8 cellular contexts compared by ENCODE assay signal in genomic region chr11:14499178-14499559, GRCh38. TPM values are rescaled to one million over a fixed set of nuclear protein-coding genes. Genes with fewer than 3 reads are reported as not detected.
A peak's percentile ranks its signal among the peaks of the same experiment; 100 is the strongest.
DNase-seq lines count a peak whose midpoint lies in the region; ATAC-seq and TF ChIP-seq lines count a peak whose summit lies in the region.

No MANE protein-coding gene starts in this region.

- ATAC-seq in GM19043 (IDR thresholded peaks at IDR 0.05; ENCODE audit: low read depth, unreplicated experiment) (peak; percentile 7), HG03565 (IDR thresholded peaks at IDR 0.05; ENCODE audit: unreplicated experiment) (peak; percentile 2)

- no peak overlapping the region for H2AFZ ChIP-seq in ACC112 (ENCODE audit: low read length, unreplicated experiment)

- no peaks in the 10 kb centered on the region for H3K27me3 ChIP-seq in ACC112 (ENCODE audit: insufficient read depth, low read length)
- H3K27me3 ChIP-seq in effector memory CD4-positive, alpha-beta T cell (replicated peaks; ENCODE audit: control insufficient read depth, insufficient read depth, low read length, poor library complexity, severe bottlenecking) = no peaks in the 10 kb centered on the region
- no peaks in the 10 kb centered on the region for H3K27me3 ChIP-seq in mononuclear cell (ENCODE audit: insufficient read depth, low read length)
- no peaks in the 10 kb centered on the region for H3K27me3 ChIP-seq in stomach

- 0 to 2% (median 0%) methylated on average over 13 to 19 of the region's 19 CpGs for WGBS in stomach, 5 donors

- H3K36me3 ChIP-seq in ACC112 (ENCODE audit: insufficient read depth, low read length) = peaks cover 31% of the 10 kb centered on the region
- peaks cover 14% of the 10 kb centered on the region for H3K36me3 ChIP-seq in effector memory CD4-positive, alpha-beta T cell (ENCODE audit: control insufficient read depth, insufficient read depth, low read length)
- H3K36me3 ChIP-seq in stomach = peaks cover 11 to 50% (median 48%) of the 10 kb centered on the region in 4 donors

- DNase-seq in activated CD4-positive, CD25-positive, alpha-beta regulatory T cell treated with anti-CD3 and anti-CD28 coated beads, Interleukin-2, amount 50 U/mL, for 16 hours (ENCODE audit: low read depth, low spot score) = peak; percentile 4
- DNase-seq in effector memory CD4-positive, alpha-beta T cell = peak in 2 of 3 donors; percentile 4 to 21
- DNase-seq in stomach = peak; percentile 42
- no peak for DNase-seq in cerebellar nuclear complex (lab: John Stamatoyannopoulos, UW)

- H3K4me3 ChIP-seq in ACC112 (ENCODE audit: low read depth, low read length) = peak overlapping the region; percentile 95
- peak overlapping the region; percentile 83 for H3K4me3 ChIP-seq in effector memory CD4-positive, alpha-beta T cell (ENCODE audit: insufficient read depth, low read depth, low read length, poor library complexity, severe bottlenecking)
- peak overlapping the region; percentile 71 for H3K4me3 ChIP-seq in mononuclear cell (ENCODE audit: low read length)
- peak overlapping the region; percentile 78 to 94 (median 84) for H3K4me3 ChIP-seq in stomach

- H3K79me2 ChIP-seq in ACC112 (ENCODE audit: control insufficient read depth, insufficient read depth, low read length, unreplicated experiment) = peaks cover 48% of the 10 kb centered on the region

- H3K27ac ChIP-seq in ACC112 (ENCODE audit: low read depth, low read length) = no peak overlapping the region; the same call in 1 of the 2 replicates
- peak overlapping the region; percentile 82 for H3K27ac ChIP-seq in effector memory CD4-positive, alpha-beta T cell (ENCODE audit: insufficient read depth, low read length, poor library complexity, severe bottlenecking)
- peak overlapping the region; percentile 89 to 94 (median 92) for H3K27ac ChIP-seq in stomach

- TF ChIP-seq EP300 in stomach (IDR thresholded peaks at IDR 0.05) = no peak

- H3K9me3 ChIP-seq in effector memory CD4-positive, alpha-beta T cell (ENCODE audit: control insufficient read depth, low read length) = no peaks in the 10 kb centered on the region
- H3K9me3 ChIP-seq in mononuclear cell (ENCODE audit: low read depth, low read length) (no peaks in the 10 kb centered on the region), stomach (no peaks in the 10 kb centered on the region)

- intact Hi-C loops in stomach (cut with DNase I; ENCODE audit: low total_unique reads) = no loop called here

- TF ChIP-seq CTCF in stomach (IDR thresholded peaks at IDR 0.05) = no peak

- H3K4me1 ChIP-seq in ACC112 (ENCODE audit: control insufficient read depth, insufficient read depth, low read length, unreplicated experiment) = peaks cover 19% of the 10 kb centered on the region
- peaks cover 9% of the 10 kb centered on the region for H3K4me1 ChIP-seq in effector memory CD4-positive, alpha-beta T cell (ENCODE audit: control insufficient read depth, insufficient read depth, low read length, poor library complexity, severe bottlenecking)
- peaks cover 16% of the 10 kb centered on the region for H3K4me1 ChIP-seq in mononuclear cell (ENCODE audit: insufficient read depth, low read length)
- peaks cover 8 to 54% (median 36%) of the 10 kb centered on the region in 4 donors for H3K4me1 ChIP-seq in stomach

- TF ChIP-seq POLR2A in stomach (IDR thresholded peaks at IDR 0.05) = no peak

RNA-seq across cellular contexts. Expression of gene COPB1, which starts 0.4 kb away (rescaled TPM):
- total RNA-seq in mononuclear cell = 127 TPM
- 100 to 1,000 TPM in 1 of 5 donors, 10 to 100 TPM in 4; 36.8 to 196 (median 69.2) TPM for total RNA-seq in stomach
- 10 to 100 TPM; 40.1 to 48.3 (median 45.3) TPM for polyA plus RNA-seq in stomach

RNA-seq across cellular contexts. Expression of gene PSMA1, which starts 21.0 kb away (rescaled TPM):
- total RNA-seq in mononuclear cell = 171 TPM
- 100 to 1,000 TPM in 1 of 5 donors, 10 to 100 TPM in 4; 26.8 to 191 (median 56.8) TPM for total RNA-seq in stomach
- 100 to 1,000 TPM; 128 to 154 (median 144) TPM for polyA plus RNA-seq in stomach

Comparison
In these comparisons a context has a peak if more than half of its experiments do, and no peak if none do; other contexts are left out.
1. DNase-seq: peak in activated CD4-positive, CD25-positive, alpha-beta regulatory T cell treated with anti-CD3 and anti-CD28 coated beads, Interleukin-2, amount 50 U/mL, for 16 hours (single experiment), effector memory CD4-positive, alpha-beta T cell (2 of 3) and stomach (single experiment); none in cerebellar nuclear complex (0 of 2).
2. Peak in every context shown above with its lines, with median percentiles within 50 percentile points of each other: H3K4me3 ChIP-seq.